27 cellular contexts compared by ENCODE assay signal in the genomic region with DNA sequence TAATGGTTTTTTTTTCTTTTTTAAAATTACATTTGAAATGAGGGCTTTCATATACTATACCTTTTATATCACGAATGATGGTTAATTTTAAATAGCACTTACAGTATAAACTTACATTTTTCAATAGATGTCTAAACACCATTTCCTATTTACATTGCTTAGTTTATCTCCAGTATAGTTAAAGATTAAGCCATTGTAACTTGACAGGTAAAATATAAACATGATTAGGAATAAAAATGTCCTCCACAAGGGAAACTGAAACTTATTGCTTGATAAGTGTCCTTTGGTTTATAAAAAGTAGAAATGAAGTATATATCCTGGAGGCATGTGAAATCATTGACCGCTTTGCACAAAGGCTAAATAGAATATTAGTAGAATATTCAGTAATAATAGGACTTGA.
"Had no signal": no experiment of that assay in that cellular context is flagged by ENCODE, and none has a peak within 500 bp of the region (broad histone marks: within the 10 kb centered on the region; RNA-seq: fewer than 3 reads in every experiment).

No MANE protein-coding gene starts in this region.

- FAIRE-seq: astrocyte, bronchial epithelial cell had no signal

- H3K36me3 ChIP-seq: brain microvascular endothelial cell had no signal

- ATAC-seq: activated CD8-positive, alpha-beta T cell treated with anti-CD3 and anti-CD28 coated beads for 36 hours; activated T-cell treated with anti-CD3 and anti-CD28 coated beads, Interleukin-2, amount 50 U/mL, for 4 hours; activated T-helper 17 cell treated with anti-CD3 and anti-CD28 coated beads, Interleukin-2, amount 50 U/mL, for 72 hours; effector memory CD8-positive, alpha-beta T cell; WTC11 had no signal

- DNase-seq: activated CD4-positive, alpha-beta T cell treated with anti-CD3 and anti-CD28 coated beads for 1 hour; activated CD4-positive, alpha-beta T cell treated with anti-CD3 and anti-CD28 coated beads for 4 hours; activated CD4-positive, alpha-beta T cell treated with anti-CD3 and anti-CD28 coated beads, Interleukin-2, amount 10 ng/mL, durations not matched to agents 7 days and 5 days; activated CD4-positive, alpha-beta T cell treated with anti-CD3 and anti-CD28 coated beads, Interleukin-2, amount 50 U/mL, for 4 hours; activated CD8-positive, alpha-beta memory T cell treated with anti-CD3 and anti-CD28 coated beads for 24 hours; activated CD8-positive, alpha-beta T cell treated with anti-CD3 and anti-CD28 coated beads for 36 hours; activated effector memory CD4-positive, alpha-beta T cell treated with Interleukin-2 at 50 U/mL for 16 hours; activated gamma-delta T cell treated with Interleukin-2 at 50 U/mL for 16 hours; activated naive CD4-positive, alpha-beta T cell treated with anti-CD3 and anti-CD28 coated beads, Interleukin-2, amount 50 U/mL, for 16 hours; activated naive CD4-positive, alpha-beta T cell treated with Interleukin-2 at 50 U/mL for 16 hours; activated T-cell treated with anti-CD3 and anti-CD28 coated beads, Interleukin-2, amount 50 U/mL, for 4 hours; amniotic stem cell; anterior cingulate cortex; brain microvascular endothelial cell; cortex of kidney; dermis blood vessel endothelial cell; effector CD4-positive, alpha-beta T cell; effector memory CD8-positive, alpha-beta T cell; erythroblast; foreskin melanocyte; head of caudate nucleus; T-helper 2 cell had no signal

- H3K27ac ChIP-seq: brain microvascular endothelial cell, esophagus muscularis mucosa had no signal

- H3K27me3 ChIP-seq: brain microvascular endothelial cell, esophagus muscularis mucosa had no signal

- H3K9me3 ChIP-seq: esophagus muscularis mucosa had no signal

- H3K4me3 ChIP-seq: esophagus muscularis mucosa had no signal
